In the genomic region with DNA sequence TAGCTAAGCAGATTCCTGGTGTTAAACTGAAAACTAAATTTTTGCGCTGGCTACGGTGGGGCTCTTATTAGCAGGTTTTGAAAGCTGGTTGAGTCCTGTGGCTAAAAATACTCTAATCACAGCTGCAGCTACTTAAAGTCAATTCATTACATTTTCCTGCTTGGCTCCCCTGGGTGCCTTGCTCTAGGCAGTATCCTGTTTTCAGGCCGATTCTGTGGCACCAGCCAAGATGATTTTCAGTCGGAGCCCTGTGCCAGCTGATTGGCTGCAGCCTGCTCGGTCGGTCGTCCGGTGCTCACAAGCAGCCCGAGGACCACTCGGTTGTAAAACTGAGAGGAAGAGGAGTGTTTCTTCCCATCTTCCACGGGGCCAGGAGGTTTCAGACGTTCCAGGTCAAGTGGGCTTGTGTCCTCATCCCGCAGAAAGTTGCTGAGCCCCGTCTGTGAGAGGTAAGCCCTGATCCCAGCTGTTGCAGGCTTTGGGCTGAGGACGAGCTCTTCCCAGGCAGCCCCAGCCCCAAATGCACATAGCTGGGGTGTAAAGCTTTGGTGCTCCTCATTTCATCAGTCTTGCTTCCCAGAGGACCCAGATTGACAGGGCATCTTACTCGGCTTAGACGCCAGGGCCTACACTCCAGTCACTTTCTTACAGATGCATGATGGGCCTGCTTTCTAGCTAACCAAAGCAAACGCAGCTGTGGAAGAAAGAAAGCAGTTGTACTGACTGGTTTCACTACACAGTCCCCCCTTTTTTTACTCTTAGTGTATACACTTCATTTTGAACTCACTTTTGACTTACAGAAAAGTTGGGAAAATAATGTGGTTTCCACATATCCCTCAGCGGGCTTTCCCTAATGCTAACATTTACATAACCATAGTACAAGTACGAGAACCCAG, we compare ENCODE assay signal across 9 cellular contexts. TPM values are rescaled to one million over a fixed set of nuclear protein-coding genes. Genes with fewer than 3 reads are reported as not detected.
DNase-seq lines count a peak whose midpoint lies in the region; ATAC-seq and TF ChIP-seq lines count a peak whose summit lies in the region.
"Had no signal": no experiment of that assay in that cellular context is flagged by ENCODE, and none has a peak within 500 bp of the region (broad histone marks: within the 10 kb centered on the region; RNA-seq: fewer than 3 reads in every experiment).

No MANE protein-coding gene starts in this region.

- H3K4me1 Mint-ChIP-seq in activated T-cell treated with anti-CD3 and anti-CD28 coated beads, Interleukin-2, amount 50 U/mL, for 4 hours (ENCODE audit: low read depth), result peaks cover 30% of the 10 kb centered on the region

- H3K27me3 ChIP-seq in tibial nerve, result no peaks in the 10 kb centered on the region

- no peak for DNase-seq in activated T-cell treated with anti-CD3 and anti-CD28 coated beads, Interleukin-2, amount 50 U/mL, for 4 hours
- no peak for DNase-seq in activated T-cell treated with anti-CD3 and anti-CD28 coated beads, Interleukin-2, amount 50 U/mL, for 1 hour
- DNase-seq in fibroblast of the conjunctiva (ENCODE audit: low read depth) (peak; percentile 32), tibial nerve (ENCODE audit: low spot score in 2 of 2) (no peak), HCEC 1CT (no peak)
- DNase-seq in stimulated activated CD8-positive, alpha-beta memory T cell treated with anti-CD3 and anti-CD28 coated beads, Interleukin-4, amount 100 ng/mL, for 48 hours, result no peak

- TF ChIP-seq CTCF in tibial nerve (IDR thresholded peaks at IDR 0.05), result no peak

- peak overlapping the region in 3 of 4 donors; percentile 24 to 60 (median 59) for H3K27ac ChIP-seq in tibial nerve

- peaks cover 0 to 28% (median 0%) of the 10 kb centered on the region in 4 donors for H3K4me1 ChIP-seq in tibial nerve

- peaks cover 6% of the 10 kb centered on the region for H3K36me3 Mint-ChIP-seq in activated T-cell treated with anti-CD3 and anti-CD28 coated beads, Interleukin-2, amount 50 U/mL, for 4 hours (ENCODE audit: insufficient read depth)

- WGBS in tibial nerve, 2 donors, result 46 to 51% methylated on average over 19 to 20 of the region's 20 CpGs

- TF ChIP-seq EP300 in tibial nerve (IDR thresholded peaks at IDR 0.05), result no peak

- no peaks in the 10 kb centered on the region for H3K27me3 Mint-ChIP-seq in activated T-cell treated with anti-CD3 and anti-CD28 coated beads, Interleukin-2, amount 50 U/mL, for 4 hours (ENCODE audit: low read depth)

- no peaks in the 10 kb centered on the region for H3K9me3 Mint-ChIP-seq in activated T-cell treated with anti-CD3 and anti-CD28 coated beads, Interleukin-2, amount 50 U/mL, for 4 hours
- H3K9me3 Mint-ChIP-seq: activated T-helper 1 cell treated with anti-CD3 and anti-CD28 coated beads, Interleukin-12 subunit alpha, Interleukin-12 subunit beta, Interleukin-2, Interleukin-4 antibody, amounts not matched to agents 30 ng/mL and 10 ng/mL and 1 ng/mL, durations not matched to agents 14 hours and 24 hours and 36 hours had no signal

- TF ChIP-seq POLR2A in tibial nerve (IDR thresholded peaks at IDR 0.05), result no peak

- H3K9me3 ChIP-seq in tibial nerve, result no peaks in the 10 kb centered on the region

- no peak overlapping the region for H3K4me3 ChIP-seq in tibial nerve

- ATAC-seq in activated T-cell treated with anti-CD3 and anti-CD28 coated beads, Interleukin-2, amount 50 U/mL, for 4 hours, result peak; percentile 39 to 64
- ATAC-seq in HG03159 (IDR thresholded peaks at IDR 0.05; ENCODE audit: unreplicated experiment) (peak; percentile 33), esophagus mucosa (no peak)

- peaks cover 0 to 21% (median 3%) of the 10 kb centered on the region in 3 donors for H3K36me3 ChIP-seq in tibial nerve

- no peak overlapping the region for H3K4me3 Mint-ChIP-seq in activated T-cell treated with anti-CD3 and anti-CD28 coated beads, Interleukin-2, amount 50 U/mL, for 4 hours
- H3K4me3 Mint-ChIP-seq: activated T-helper 1 cell treated with anti-CD3 and anti-CD28 coated beads, Interleukin-12 subunit alpha, Interleukin-12 subunit beta, Interleukin-2, Interleukin-4 antibody, amounts not matched to agents 30 ng/mL and 10 ng/mL and 1 ng/mL, durations not matched to agents 14 hours and 24 hours and 36 hours had no signal

RNA-seq across cellular contexts. Expression of a gene that starts 15.9 kb away (rescaled TPM):
- 1 to 10 TPM; 4.5 to 6.2 (median 5.5) TPM for total RNA-seq in activated T-cell treated with anti-CD3 and anti-CD28 coated beads, Interleukin-2, amount 50 U/mL, for 4 hours
- 10 to 100 TPM; 13.6 to 21.0 (median 17.4) TPM for total RNA-seq in tibial nerve
- total RNA-seq in esophagus mucosa, result 9.4 TPM
